23 cellular contexts compared by ENCODE assay signal in genomic region chr14:104878582-104878981, GRCh38. TPM values are rescaled to one million over a fixed set of nuclear protein-coding genes. Genes with fewer than 3 reads are reported as not detected.
A peak's percentile ranks its signal among the peaks of the same experiment; 100 is the strongest.
DNase-seq lines count a peak whose midpoint lies in the region; ATAC-seq and TF ChIP-seq lines count a peak whose summit lies in the region.
"Had no signal": no experiment of that assay in that cellular context is flagged by ENCODE, and none has a peak within 500 bp of the region (broad histone marks: within the 10 kb centered on the region; RNA-seq: fewer than 3 reads in every experiment).

No MANE protein-coding gene starts in this region.

- peaks cover 26% of the 10 kb centered on the region for H3K36me3 ChIP-seq in left ventricle myocardium inferior
- H3K36me3 ChIP-seq in spleen = peaks cover 0 to 34% (median 0%) of the 10 kb centered on the region in 6 donors

- intact Hi-C loops in Right ventricle myocardium inferior (cut with DNase I) = no loop called here
- intact Hi-C loops in cardiac septum (cut with DNase I) = no loop called here
- intact Hi-C loops in left ventricle myocardium inferior (cut with micrococcal nuclease) = no loop called here
- intact Hi-C loops in spleen (cut with DNase I; ENCODE audit: low total_unique reads) = no loop called here

- WGBS in spleen, 5 donors = 90 to 98% (median 94%) methylated on average over 8 to 14 of the region's 14 CpGs

- no peak for ATAC-seq in Right ventricle myocardium inferior

- TF ChIP-seq POLR2A in spleen (IDR thresholded peaks at IDR 0.05) = no peak

- H3K9me3 ChIP-seq in left ventricle myocardium inferior (replicated peaks) (no peaks in the 10 kb centered on the region), spleen (no peaks in the 10 kb centered on the region)
- H3K9me3 ChIP-seq: sigmoid colon had no signal

- H3K27me3 ChIP-seq in left ventricle myocardium inferior (ENCODE audit: low read depth) = no peaks in the 10 kb centered on the region
- H3K27me3 ChIP-seq in spleen (replicated peaks in 1 of 7) = peaks cover 0 to 11% (median 0%) of the 10 kb centered on the region in 7 donors
- H3K27me3 ChIP-seq: sigmoid colon had no signal

- peaks cover 16% of the 10 kb centered on the region for H3K4me1 ChIP-seq in left ventricle myocardium inferior
- no peaks in the 10 kb centered on the region for H3K4me1 ChIP-seq in spleen
- H3K4me1 ChIP-seq: sigmoid colon had no signal

- H3K27ac ChIP-seq in left ventricle myocardium inferior (replicated peaks) = no peak overlapping the region
- H3K27ac ChIP-seq in spleen = no peak overlapping the region
- H3K27ac ChIP-seq: sigmoid colon had no signal

- H3K4me3 ChIP-seq in left ventricle myocardium inferior (no peak overlapping the region), spleen (no peak overlapping the region)
- H3K4me3 ChIP-seq: sigmoid colon had no signal

- TF ChIP-seq CTCF in left ventricle myocardium inferior (IDR thresholded peaks at IDR 0.05; ENCODE audit: borderline replicate concordance) = no peak
- no peak for TF ChIP-seq CTCF in spleen (IDR thresholded peaks at IDR 0.05 in 8 of 11, conservative IDR thresholded peaks at IDR 0.05 in 3 of 11)

- DNase-seq in Right ventricle myocardium inferior (ENCODE audit: missing footprints) (peak; percentile 45), cardiac septum (ENCODE audit: low spot score) (no peak), NCI-H226 (peak; percentile 1), left ventricle myocardium inferior (peak; percentile 13), spleen (peak; percentile 72), hypothalamus (lab: John Stamatoyannopoulos, UW) (no peak), islet precursor cell (no peak)
- DNase-seq: activated CD8-positive, alpha-beta memory T cell treated with anti-CD3 and anti-CD28 coated beads, Interleukin-2, amount 50 U/mL, for 48 hours; activated effector memory CD4-positive, alpha-beta T cell treated with Interleukin-2 at 50 U/mL for 16 hours; CD4-positive, alpha-beta T cell; DMS79 treated with DMSO at 0.1 percent for 48 hours; GOT3; hippocampal formation; KBM-7; NCI-H2029; NCI-H510A treated with DMSO at 0.1 percent for 48 hours; sigmoid colon; stimulated activated naive CD4-positive, alpha-beta T cell had no signal

RNA-seq across cellular contexts. Expression of gene CEP170B, which starts 13.5 kb away (rescaled TPM):
- total RNA-seq in Right ventricle myocardium inferior = 10.5 TPM
- 19.2 TPM for total RNA-seq in cardiac septum
- total RNA-seq in left ventricle myocardium inferior = 11.7 TPM
- total RNA-seq in spleen = 10 to 100 TPM in 1 of 7 donors, 1 to 10 TPM in 6; 5.2 to 12.6 (median 5.9) TPM
- polyA plus RNA-seq in spleen = 1 to 10 TPM in 1 of 3 donors, under 1 TPM in 2; 0.58 to 3.8 (median 0.72) TPM

RNA-seq across cellular contexts. Expression of gene PLD4, which starts 46.1 kb away (rescaled TPM):
- total RNA-seq in Right ventricle myocardium inferior (not detected), cardiac septum (0.51 TPM), left ventricle myocardium inferior (0.44 TPM), spleen (10 to 100 TPM in 6 of 7 donors, 1 to 10 TPM in 1; 5.4 to 30.2 (median 13.9) TPM)
- polyA plus RNA-seq in spleen = 10 to 100 TPM; 25.8 to 31.3 (median 29.8) TPM
- total RNA-seq: bronchial epithelial cell, dermis microvascular lymphatic vessel endothelial cell, fibroblast of villous mesenchyme, SK-MEL-5 had no signal
- polyA plus RNA-seq: keratinocyte had no signal

Comparison
In these comparisons a context has a peak if more than half of its experiments do, and no peak if none do; other contexts are left out.
1. DNase-seq: peak in Right ventricle myocardium inferior (single experiment), NCI-H226 (single experiment), left ventricle myocardium inferior (single experiment) and spleen (single experiment); none in cardiac septum (single experiment), hypothalamus (0 of 51) and islet precursor cell (single experiment).